8 cellular contexts compared by ENCODE assay signal in genomic region chr17:30697619-30698460, GRCh38.
DNase-seq lines count a peak whose midpoint lies in the region; ATAC-seq and TF ChIP-seq lines count a peak whose summit lies in the region.
"Not testable (repeated sequence)": the region's sequence is repeated elsewhere in the genome, so short reads cannot be mapped to it uniquely, and the experiment has no call there.

No MANE protein-coding gene starts in this region.

- TF ChIP-seq CTCF in WI38 (IDR thresholded peaks at IDR 0.05; ENCODE audit: low read depth, low read length) (peak; percentile 83), astrocyte of the spinal cord (IDR thresholded peaks at IDR 0.05; ENCODE audit: low read depth, low read length) (peak; percentile 86), left ventricle myocardium inferior (IDR thresholded peaks at IDR 0.05; ENCODE audit: borderline replicate concordance) (peak; percentile 86), parathyroid adenoma (IDR thresholded peaks at IDR 0.05) (peak; percentile 97), stomach (IDR thresholded peaks at IDR 0.05) (peak in 5 of 7 experiments; percentile 64 to 99 (median 92))

- H3K4me1 ChIP-seq in left ventricle myocardium inferior, parathyroid adenoma: not testable (repeated sequence)
- H3K4me1 ChIP-seq in stomach, result peaks cover 5 to 24% (median 14%) of the 10 kb centered on the region in 4 donors

- ATAC-seq in HG03571 (IDR thresholded peaks at IDR 0.05; ENCODE audit: unreplicated experiment), result peak; percentile 55

- WGBS in stomach, 5 donors, result 3 to 9% (median 6%) methylated on average over 25 to 32 of the region's 32 CpGs

- TF ChIP-seq POLR2A in stomach (IDR thresholded peaks at IDR 0.05), result not testable (repeated sequence)

- H3K36me3 ChIP-seq in left ventricle myocardium inferior; parathyroid adenoma (ENCODE audit: control insufficient read depth, insufficient read depth, low read length); stomach: not testable (repeated sequence)

- not testable (repeated sequence) for TF ChIP-seq EP300 in stomach (IDR thresholded peaks at IDR 0.05)

- H3K79me2 ChIP-seq in parathyroid adenoma, result not testable (repeated sequence)

- H3K4me2 ChIP-seq in parathyroid adenoma (ENCODE audit: low read length), result peak overlapping the region; percentile 57

- H3K4me3 ChIP-seq in WI38 (ENCODE audit: low read depth, low read length) (peak overlapping the region; percentile 52), astrocyte of the spinal cord (ENCODE audit: low read depth, low read length) (peak overlapping the region; percentile 27), left ventricle myocardium inferior (peak overlapping the region; percentile 52), parathyroid adenoma (ENCODE audit: low read depth, low read length) (peak overlapping the region; percentile 31), stomach (peak overlapping the region; percentile 35 to 45 (median 39))

- not testable (repeated sequence) for H3K9me3 ChIP-seq in left ventricle myocardium inferior (replicated peaks); parathyroid adenoma (ENCODE audit: control insufficient read depth, low read length); stomach

- H3K9ac ChIP-seq in parathyroid adenoma, result not testable (repeated sequence)

- H3K27me3 ChIP-seq in left ventricle myocardium inferior (ENCODE audit: low read depth) (peaks cover 79% of the 10 kb centered on the region), stomach (peaks cover 0 to 43% (median 3%) of the 10 kb centered on the region in 3 donors)
- H3K27me3 ChIP-seq in parathyroid adenoma (ENCODE audit: control insufficient read depth, insufficient read depth, low read length), result not testable (repeated sequence)

- in situ Hi-C loops in astrocyte of the spinal cord (cut with HindIII; ENCODE audit: low sequenced_read_pairs), result not testable (repeated sequence)

- peak overlapping the region; percentile 82 for H2AFZ ChIP-seq in parathyroid adenoma

- H3K27ac ChIP-seq in left ventricle myocardium inferior (replicated peaks); parathyroid adenoma; stomach: not testable (repeated sequence)

- intact Hi-C loops in left ventricle myocardium inferior (cut with micrococcal nuclease); stomach (cut with DNase I; ENCODE audit: low total_unique reads): not testable (repeated sequence)

- DNase-seq in DMS153 (lab: John Stamatoyannopoulos, UW) (peak; percentile 72), NCI-H345 (lab: John Stamatoyannopoulos, UW) (peak; percentile 82), astrocyte of the spinal cord (ENCODE audit: low read depth, low spot score) (peak; percentile 42), left ventricle myocardium inferior (peak; percentile 60), stomach (peak; percentile 83)
